ENCODE assay signal across 1 cellular context in genomic region chr16:89037261-89038152, GRCh38.
TF ChIP-seq lines count a peak whose summit lies in the region.

No MANE protein-coding gene starts in this region.

TF ChIP-seq in HepG2, 621 proteins besides CTCF, POLR2A, EP300 and RAD21 (continued from another document):
- no peak for TF ChIP-seq USF2 (IDR thresholded peaks at IDR 0.05; ENCODE audit: low read depth, low read length)
- no peak for TF ChIP-seq USF2 (CRISPR knock-in tag; IDR thresholded peaks at IDR 0.05; ENCODE audit: borderline replicate concordance)
- TF ChIP-seq ZNF580 (CRISPR knock-in tag; IDR thresholded peaks at IDR 0.05; ENCODE audit: borderline replicate concordance, low read depth) = 0 out of 2 replicates have a peak, but pooled peaks have one; percentile 31
- TF ChIP-seq GATA4 (IDR thresholded peaks at IDR 0.05; ENCODE audit: borderline replicate concordance, low read depth) = no peak
- peak; percentile 74; the same call in 1 of the 2 replicates for TF ChIP-seq ZSCAN9 (CRISPR knock-in tag; IDR thresholded peaks at IDR 0.05; ENCODE audit: borderline replicate concordance)
- TF ChIP-seq DMAP1 (CRISPR knock-in tag; IDR thresholded peaks at IDR 0.05) = no peak
